ENCODE assay signal across 8 cellular contexts in the genomic region with DNA sequence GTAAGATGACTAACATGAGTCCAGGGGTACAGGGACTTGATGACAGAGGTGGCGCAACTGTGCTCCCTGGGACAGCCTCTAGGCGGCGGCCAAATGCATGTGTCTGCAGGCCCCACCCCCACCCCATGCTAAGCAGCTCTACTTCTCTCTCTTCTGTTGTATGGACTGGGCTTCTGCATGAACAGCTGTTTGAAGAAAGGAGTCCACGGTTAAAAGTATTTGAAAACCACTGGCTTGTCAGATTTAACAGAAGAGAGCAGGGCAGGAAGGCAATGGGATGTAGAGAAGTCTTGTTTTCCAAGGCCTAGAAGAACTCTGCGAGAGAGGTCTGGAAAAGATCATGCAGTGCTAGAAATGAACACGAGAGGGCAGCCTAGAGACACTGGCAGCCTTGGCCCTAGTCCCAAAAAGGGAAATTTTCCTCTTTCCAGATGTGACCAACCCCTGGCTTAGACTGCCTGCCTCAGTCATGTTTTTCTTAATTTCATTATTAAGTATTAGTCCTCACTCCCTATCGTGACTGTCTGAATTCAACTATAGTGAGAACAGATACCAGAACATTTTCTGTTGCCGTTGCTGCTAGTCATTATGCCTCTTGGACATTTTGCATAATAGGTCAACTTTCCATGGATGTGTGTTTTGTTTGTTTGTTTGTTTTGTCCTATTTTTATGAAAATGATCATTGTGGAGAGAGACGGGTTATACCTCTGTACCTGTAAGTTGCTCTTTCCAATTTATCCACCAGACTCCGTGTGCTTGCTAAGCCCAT.
DNase-seq lines count a peak whose midpoint lies in the region; ATAC-seq and TF ChIP-seq lines count a peak whose summit lies in the region.

No MANE protein-coding gene starts in this region.

- no peaks in the 10 kb centered on the region for H3K79me2 ChIP-seq in hepatocyte

- peak; percentile 69 for DNase-seq in EH (ENCODE audit: low read depth)
- peak; percentile 51 for DNase-seq in KG1 (lab: John Stamatoyannopoulos, UW)
- peak; percentile 39 for DNase-seq in T follicular helper cell (ENCODE audit: low read depth)
- peak; percentile 82 for DNase-seq in adipocyte (ENCODE audit: low read depth)
- peak; percentile 74 for DNase-seq in hepatocyte (ENCODE audit: low spot score)
- peak; percentile 73 for DNase-seq in stimulated activated CD4-positive, alpha-beta T cell treated with anti-CD3 and anti-CD28 coated beads, Interleukin-15, amount 100 ng/mL, for 24 hours
- no peak for DNase-seq in GOT3 (lab: John Stamatoyannopoulos, UW)

- H3K4me3 ChIP-seq in adipocyte (ENCODE audit: low read length): no peak overlapping the region
- no peak overlapping the region for H3K4me3 ChIP-seq in hepatocyte

- ATAC-seq in GM21447 (IDR thresholded peaks at IDR 0.05; ENCODE audit: unreplicated experiment): peak; percentile 66

- TF ChIP-seq CTCF in hepatocyte (IDR thresholded peaks at IDR 0.05; ENCODE audit: poor library complexity): peak; percentile 74

- no peak overlapping the region for H3K9ac ChIP-seq in adipocyte (ENCODE audit: low read length)

- H3K4me1 ChIP-seq in adipocyte (ENCODE audit: control insufficient read depth, insufficient read depth, low read length) (no peaks in the 10 kb centered on the region), hepatocyte (ENCODE audit: insufficient read depth) (peaks cover 12% of the 10 kb centered on the region)

- H4K20me1 ChIP-seq in hepatocyte (ENCODE audit: insufficient read depth, poor library complexity, severe bottlenecking): no peaks in the 10 kb centered on the region

- H3K9me3 ChIP-seq in adipocyte (ENCODE audit: control insufficient read depth, low read length) (no peaks in the 10 kb centered on the region), hepatocyte (ENCODE audit: low read depth) (no peaks in the 10 kb centered on the region)

- H2AFZ ChIP-seq in hepatocyte: no peak overlapping the region

- no peak overlapping the region for H3K27ac ChIP-seq in hepatocyte

- no peaks in the 10 kb centered on the region for H3K9me2 ChIP-seq in hepatocyte (replicated peaks; ENCODE audit: insufficient read depth)

- no peaks in the 10 kb centered on the region for H3K27me3 ChIP-seq in adipocyte (replicated peaks; ENCODE audit: control insufficient read depth, insufficient read depth, low read length)
- H3K27me3 ChIP-seq in hepatocyte: no peaks in the 10 kb centered on the region

- 64% methylated on average over 10 of the region's 10 CpGs for WGBS in hepatocyte (ENCODE audit: low lambda C conversion rate, missing lambda C conversion rate)

- H3K36me3 ChIP-seq in adipocyte (ENCODE audit: control insufficient read depth, insufficient read depth, low read length, severe bottlenecking): no peaks in the 10 kb centered on the region
- no peaks in the 10 kb centered on the region for H3K36me3 ChIP-seq in hepatocyte (replicated peaks; ENCODE audit: insufficient read depth, low read depth)

- H3K4me2 ChIP-seq in hepatocyte: no peak overlapping the region
